ENCODE assay signal across 7 cellular contexts in genomic region chr11:107928767-107929507, GRCh38. TPM values are rescaled to one million over a fixed set of nuclear protein-coding genes. Genes with fewer than 3 reads are reported as not detected.
A peak's percentile ranks its signal among the peaks of the same experiment; 100 is the strongest.
DNase-seq lines count a peak whose midpoint lies in the region; ATAC-seq, FAIRE-seq and TF ChIP-seq lines count a peak whose summit lies in the region.

No MANE protein-coding gene starts in this region.

- no peak for TF ChIP-seq CTCF in HCT116 (IDR thresholded peaks at IDR 0.05 in 2 of 3, conservative IDR thresholded peaks at IDR 0.05 in 1 of 3; ENCODE audit: borderline replicate concordance in 1 of 3, insufficient read depth in 1 of 3, low read depth in 2 of 3, low read length in 2 of 3)

- H3K36me3 Mint-ChIP-seq in activated T-helper 17 cell treated with anti-CD3 and anti-CD28 coated beads, Interleukin-2, amount 50 U/mL, for 72 hours (ENCODE audit: low read depth) = peaks cover 5% of the 10 kb centered on the region

- H3K27ac ChIP-seq in HCT116 (ENCODE audit: low read depth, low read length) (no peak overlapping the region), right cardiac atrium (ENCODE audit: low read length) (no peak overlapping the region)

- peak overlapping the region; percentile 97 for H3K4me3 Mint-ChIP-seq in activated T-helper 17 cell treated with anti-CD3 and anti-CD28 coated beads, Interleukin-2, amount 50 U/mL, for 72 hours

- DNase-seq in GM12891 (ENCODE audit: insufficient read length, low spot score) (no peak), HCT116 (ENCODE audit: low read depth, low spot score) (no peak), NCI-H2107 (lab: John Stamatoyannopoulos, UW) (peak; percentile 38), right cardiac atrium (peak in 1 of 3 donors; percentile 16), sciatic nerve (ENCODE audit: low spot score) (no peak)

- CTCF ChIA-PET in HCT116 (lab: Charles Lee) = no interaction called here

- no peak for TF ChIP-seq RAD21 in HCT116 (IDR thresholded peaks at IDR 0.05; ENCODE audit: low read depth)

- H3K4me1 ChIP-seq in HCT116 (ENCODE audit: control insufficient read depth in 1 of 2, insufficient read depth in 2 of 2, low read length in 2 of 2) = peaks cover 0 to 10% of the 10 kb centered on the region in 2 experiments; a peak in 2 of 4 replicates
- peaks cover 3% of the 10 kb centered on the region for H3K4me1 ChIP-seq in right cardiac atrium (ENCODE audit: control insufficient read depth, insufficient read depth, low read length)

- H3K4me2 ChIP-seq in HCT116 (ENCODE audit: low read length) = peak overlapping the region; percentile 30

- H3K4me3 ChIP-seq in HCT116 (replicated peaks in 1 of 2; ENCODE audit: low read depth in 1 of 2, low read length in 2 of 2) = no peak overlapping the region
- peak overlapping the region; percentile 39 for H3K4me3 ChIP-seq in right cardiac atrium (ENCODE audit: low read length)

- TF ChIP-seq POLR2A in GM12891 (IDR thresholded peaks at IDR 0.05; ENCODE audit: low read depth, low read length) (no peak), HCT116 (IDR thresholded peaks at IDR 0.05; ENCODE audit: borderline replicate concordance, extremely low read depth, insufficient read depth, insufficient read length) (no peak)

- peak; percentile 72 for FAIRE-seq in GM12891 (lab: Jason Lieb, UNC)

- POLR2A ChIA-PET in HCT116 (lab: Charles Lee) = no interaction called here

- H4K20me1 ChIP-seq in HCT116 (ENCODE audit: insufficient read depth) = no peaks in the 10 kb centered on the region

- no peaks in the 10 kb centered on the region for H3K9me3 ChIP-seq in HCT116 (ENCODE audit: control insufficient read depth in 1 of 2, insufficient read depth in 1 of 2, low read depth in 1 of 2, low read length in 2 of 2)
- H3K9me3 ChIP-seq in right cardiac atrium (ENCODE audit: control insufficient read depth, low read length) = no peaks in the 10 kb centered on the region

- no peak overlapping the region for H2AFZ ChIP-seq in HCT116 (ENCODE audit: low read depth, low read length, poor library complexity, severe bottlenecking)

- BruUV-seq in HCT116 (replicated peaks; lab: Mats Ljungman, UMichigan) = no TSS peak

- WGBS in right cardiac atrium = under 1% methylated on average over 41 of the region's 41 CpGs

- RAD21 ChIA-PET in HCT116 (lab: Charles Lee; ENCODE audit: low non-redundant PET in 1 of 2, low total read pairs in 2 of 2, uncharacterized antibody in 2 of 2, unreplicated experiment in 2 of 2) = no interaction called here

- H3K79me2 ChIP-seq in HCT116 (ENCODE audit: insufficient read depth, low read length) = no peaks in the 10 kb centered on the region

- H3K27ac Mint-ChIP-seq in activated T-helper 17 cell treated with anti-CD3 and anti-CD28 coated beads, Interleukin-2, amount 50 U/mL, for 72 hours = peak overlapping the region; percentile 79

- H3K9ac ChIP-seq in HCT116 (ENCODE audit: low read length) = no peak overlapping the region

- no peaks in the 10 kb centered on the region for H3K9me2 ChIP-seq in HCT116 (ENCODE audit: insufficient read depth)

- peaks cover 3% of the 10 kb centered on the region for H3K9me3 Mint-ChIP-seq in activated T-helper 17 cell treated with anti-CD3 and anti-CD28 coated beads, Interleukin-2, amount 50 U/mL, for 72 hours

- peaks cover 4% of the 10 kb centered on the region for H3K4me1 Mint-ChIP-seq in activated T-helper 17 cell treated with anti-CD3 and anti-CD28 coated beads, Interleukin-2, amount 50 U/mL, for 72 hours

- H3K27me3 ChIP-seq in HCT116 (ENCODE audit: insufficient read depth, low read length) (peaks cover 3% of the 10 kb centered on the region; the same call in 1 of the 2 replicates), right cardiac atrium (ENCODE audit: control insufficient read depth, insufficient read depth) (no peaks in the 10 kb centered on the region)

- H3K36me3 ChIP-seq in HCT116 (ENCODE audit: control insufficient read depth in 1 of 2, insufficient read depth in 2 of 2, low read length in 2 of 2) = no peaks in the 10 kb centered on the region

- H3K27me3 Mint-ChIP-seq in activated T-helper 17 cell treated with anti-CD3 and anti-CD28 coated beads, Interleukin-2, amount 50 U/mL, for 72 hours = peaks cover 28% of the 10 kb centered on the region

- no peak for ATAC-seq in HCT116
- peak; percentile 59 for ATAC-seq in activated T-helper 17 cell treated with anti-CD3 and anti-CD28 coated beads, Interleukin-2, amount 50 U/mL, for 72 hours (replicated peaks)
- peak; percentile 43 to 44 for ATAC-seq in right cardiac atrium
- ATAC-seq in sciatic nerve = peak; percentile 62
- ATAC-seq in HG03457 (IDR thresholded peaks at IDR 0.05; ENCODE audit: unreplicated experiment) = no peak

- intact Hi-C loops in HCT116 (cut with micrococcal nuclease) (no loop called here), right cardiac atrium (cut with DNase I) (no loop called here), sciatic nerve (cut with DNase I) (no loop called here)

TF ChIP-seq in GM12891, 5 proteins besides CTCF, POLR2A, EP300 and RAD21:
- peak; percentile 68 for TF ChIP-seq SPI1 (IDR thresholded peaks at IDR 0.05; ENCODE audit: low read depth, low read length)
- TF ChIP-seq POLR2AphosphoS5 (IDR thresholded peaks at IDR 0.05; ENCODE audit: low read depth, low read length) = no peak

TF ChIP-seq in HCT116, 20 proteins besides CTCF, POLR2A, EP300 and RAD21:
- no peak for TF ChIP-seq CEBPB (IDR thresholded peaks at IDR 0.05; ENCODE audit: low read depth)
- TF ChIP-seq, protein P1, sequence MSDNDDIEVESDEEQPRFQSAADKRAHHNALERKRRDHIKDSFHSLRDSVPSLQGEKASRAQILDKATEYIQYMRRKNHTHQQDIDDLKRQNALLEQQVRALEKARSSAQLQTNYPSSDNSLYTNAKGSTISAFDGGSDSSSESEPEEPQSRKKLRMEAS (IDR thresholded peaks at IDR 0.05) = no peak
- no peak for TF ChIP-seq POLR2AphosphoS5 (IDR thresholded peaks at IDR 0.05; ENCODE audit: low read depth, low read length)

RNA-seq across cellular contexts. Expression of gene RAB39A, which starts 0.7 kb away (rescaled TPM):
- polyA plus RNA-seq in GM12891 (2012; ENCODE audit: low read depth, missing spikeins) = 0.28 TPM
- total RNA-seq in HCT116 (2021; ENCODE audit: unreplicated experiment) (not detected), right cardiac atrium (1 to 10 TPM in 1 of 4 donors, under 1 TPM in 3; 0.51 to 1.1 (median 0.76) TPM), sciatic nerve (2.3 TPM)
- polyA plus RNA-seq in HCT116 (2012) = not detected in 2 replicates
- total RNA-seq in activated T-helper 17 cell treated with anti-CD3 and anti-CD28 coated beads, Interleukin-2, amount 50 U/mL, for 72 hours = 1 to 10 TPM; 2.5 to 3.1 TPM
- not detected for polyA plus RNA-seq in right cardiac atrium

Comparison
In these comparisons a context has a peak if more than half of its experiments do, and no peak if none do; other contexts are left out.
1. ATAC-seq: peak in activated T-helper 17 cell treated with anti-CD3 and anti-CD28 coated beads, Interleukin-2, amount 50 U/mL, for 72 hours (single experiment), right cardiac atrium (2 of 2) and sciatic nerve (single experiment); none in HCT116 (single experiment) and HG03457 (single experiment).